ENCODE assay signal across 35 cellular contexts in genomic region chr17:6545291-6545690, GRCh38.
"Had no signal": no experiment of that assay in that cellular context is flagged by ENCODE, and none has a peak within 500 bp of the region (broad histone marks: within the 10 kb centered on the region; RNA-seq: fewer than 3 reads in every experiment).

No MANE protein-coding gene starts in this region.

- H3K9me3 Mint-ChIP-seq: activated CD4-positive, alpha-beta memory T cell treated with anti-CD3 and anti-CD28 coated beads for 36 hours; activated CD4-positive, alpha-beta T cell treated with anti-CD3 and anti-CD28 coated beads, Interleukin-2, amount 10 ng/mL, durations not matched to agents 24 days and 14 days; activated naive CD4-positive, alpha-beta T cell treated with anti-CD3 and anti-CD28 coated beads for 36 hours; activated naive CD8-positive, alpha-beta T cell treated with anti-CD3 and anti-CD28 coated beads for 36 hours; activated T-helper 1 cell treated with anti-CD3 and anti-CD28 coated beads, Interleukin-12 subunit alpha, Interleukin-12 subunit beta, Interleukin-2, Interleukin-4 antibody, amounts not matched to agents 30 ng/mL and 10 ng/mL and 1 ng/mL, durations not matched to agents 14 hours and 24 hours and 36 hours; effector memory CD8-positive, alpha-beta T cell; natural killer cell treated with Interleukin-12 subunit alpha and Interleukin-12 subunit beta and Interleukin-15 and Interleukin-18, amount 100 ng/mL, for 72 hours; stimulated activated memory B cell treated with anti-CD40 and anti-IgM and Interleukin-4, amounts not matched to agents 10 μg/mL and 1 μg/mL and 100 μg/mL, for 72 hours; stimulated activated naive CD8-positive, alpha-beta T cell treated with anti-CD3 and anti-CD28 coated beads, Interleukin-15, amount 100 ng/mL, for 72 hours had no signal

- H3K27me3 Mint-ChIP-seq: activated CD4-positive, alpha-beta memory T cell treated with anti-CD3 and anti-CD28 coated beads for 36 hours; activated CD4-positive, alpha-beta T cell treated with anti-CD3 and anti-CD28 coated beads, Interleukin-2, amount 10 ng/mL, durations not matched to agents 24 days and 14 days; stimulated activated naive CD8-positive, alpha-beta T cell treated with anti-CD3 and anti-CD28 coated beads, Interleukin-15, amount 100 ng/mL, for 72 hours had no signal

- H3K9me3 ChIP-seq: adrenal gland, ascending aorta, left ventricle myocardium inferior, mucosa of descending colon, pancreas, psoas muscle, sigmoid colon, tibial artery had no signal

- H3K36me3 ChIP-seq: adrenal gland, ascending aorta, cardiac muscle cell, left ventricle myocardium inferior, pancreas, sigmoid colon, tibial artery, WERI-Rb-1 had no signal

- H3K27me3 ChIP-seq: adrenal gland, ascending aorta, cardiac muscle cell, foreskin keratinocyte, pancreas, sigmoid colon, tibial artery had no signal

- ATAC-seq: activated CD4-positive, CD25-positive, alpha-beta regulatory T cell treated with anti-CD3 and anti-CD28 coated beads, Interleukin-2, amount 50 U/mL, for 24 hours; effector memory CD8-positive, alpha-beta T cell; foreskin keratinocyte; mucosa of descending colon; natural killer cell treated with Interleukin-12 subunit alpha and Interleukin-12 subunit beta and Interleukin-15 and Interleukin-18, amount 100 ng/mL, for 72 hours; pancreas; psoas muscle; stimulated activated memory B cell treated with anti-CD40 and anti-IgM and Interleukin-4, amounts not matched to agents 10 μg/mL and 1 μg/mL and 100 μg/mL, for 72 hours; stimulated activated naive CD8-positive, alpha-beta T cell treated with anti-CD3 and anti-CD28 coated beads, Interleukin-15, amount 100 ng/mL, for 72 hours; T-helper 17 cell had no signal

- H3K4me3 Mint-ChIP-seq: activated CD4-positive, alpha-beta memory T cell treated with anti-CD3 and anti-CD28 coated beads for 36 hours; activated CD4-positive, alpha-beta T cell treated with anti-CD3 and anti-CD28 coated beads, Interleukin-2, amount 10 ng/mL, durations not matched to agents 24 days and 14 days; activated naive CD4-positive, alpha-beta T cell treated with anti-CD3 and anti-CD28 coated beads for 36 hours; activated naive CD8-positive, alpha-beta T cell treated with anti-CD3 and anti-CD28 coated beads for 36 hours; activated T-helper 1 cell treated with anti-CD3 and anti-CD28 coated beads, Interleukin-12 subunit alpha, Interleukin-12 subunit beta, Interleukin-2, Interleukin-4 antibody, amounts not matched to agents 30 ng/mL and 10 ng/mL and 1 ng/mL, durations not matched to agents 14 hours and 24 hours and 36 hours; brain; effector memory CD8-positive, alpha-beta T cell; natural killer cell treated with Interleukin-12 subunit alpha and Interleukin-12 subunit beta and Interleukin-15 and Interleukin-18, amount 100 ng/mL, for 72 hours; stimulated activated memory B cell treated with anti-CD40 and anti-IgM and Interleukin-4, amounts not matched to agents 10 μg/mL and 1 μg/mL and 100 μg/mL, for 72 hours; stimulated activated naive CD8-positive, alpha-beta T cell treated with anti-CD3 and anti-CD28 coated beads, Interleukin-15, amount 100 ng/mL, for 72 hours; T-helper 17 cell had no signal

- H3K27ac Mint-ChIP-seq: activated CD4-positive, alpha-beta memory T cell treated with anti-CD3 and anti-CD28 coated beads for 36 hours; activated CD4-positive, alpha-beta T cell treated with anti-CD3 and anti-CD28 coated beads, Interleukin-2, amount 10 ng/mL, durations not matched to agents 24 days and 14 days; activated naive CD4-positive, alpha-beta T cell treated with anti-CD3 and anti-CD28 coated beads for 36 hours; activated naive CD8-positive, alpha-beta T cell treated with anti-CD3 and anti-CD28 coated beads for 36 hours; activated T-helper 1 cell treated with anti-CD3 and anti-CD28 coated beads, Interleukin-12 subunit alpha, Interleukin-12 subunit beta, Interleukin-2, Interleukin-4 antibody, amounts not matched to agents 30 ng/mL and 10 ng/mL and 1 ng/mL, durations not matched to agents 14 hours and 24 hours and 36 hours; effector memory CD8-positive, alpha-beta T cell; natural killer cell treated with Interleukin-12 subunit alpha and Interleukin-12 subunit beta and Interleukin-15 and Interleukin-18, amount 100 ng/mL, for 72 hours; stimulated activated memory B cell treated with anti-CD40 and anti-IgM and Interleukin-4, amounts not matched to agents 10 μg/mL and 1 μg/mL and 100 μg/mL, for 72 hours; T-helper 17 cell had no signal

- H3K36me3 Mint-ChIP-seq: activated CD4-positive, alpha-beta memory T cell treated with anti-CD3 and anti-CD28 coated beads for 36 hours; activated naive CD8-positive, alpha-beta T cell treated with anti-CD3 and anti-CD28 coated beads for 36 hours; natural killer cell treated with Interleukin-12 subunit alpha and Interleukin-12 subunit beta and Interleukin-15 and Interleukin-18, amount 100 ng/mL, for 72 hours; stimulated activated memory B cell treated with anti-CD40 and anti-IgM and Interleukin-4, amounts not matched to agents 10 μg/mL and 1 μg/mL and 100 μg/mL, for 72 hours had no signal

- DNase-seq: activated CD4-positive, alpha-beta memory T cell treated with anti-CD3 and anti-CD28 coated beads for 36 hours; activated CD4-positive, alpha-beta T cell treated with anti-CD3 and anti-CD28 coated beads, Interleukin-2, amount 10 ng/mL, durations not matched to agents 24 days and 14 days; activated CD8-positive, alpha-beta memory T cell treated with anti-CD3 and anti-CD28 coated beads, Interleukin-2, amount 50 U/mL, for 4 hours; activated effector memory CD4-positive, alpha-beta T cell treated with anti-CD3 and anti-CD28 coated beads, Interleukin-2, amount 50 U/mL, for 16 hours; activated naive CD4-positive, alpha-beta T cell treated with anti-CD3 and anti-CD28 coated beads for 36 hours; activated naive CD8-positive, alpha-beta T cell treated with anti-CD3 and anti-CD28 coated beads for 36 hours; activated T-cell treated with anti-CD3 and anti-CD28 coated beads, Interleukin-2, amount 50 U/mL, for 1 hour; adrenal gland; cerebellar nuclear complex; effector memory CD8-positive, alpha-beta T cell; foreskin keratinocyte; left ventricle myocardium inferior; mesendoderm; mucosa of descending colon; pancreas; sigmoid colon; small intestine; stimulated activated CD4-positive, alpha-beta T cell treated with anti-CD3 and anti-CD28 coated beads, Interleukin-1b, Interleukin-23, amount 100 ng/mL, for 48 hours; stimulated activated CD4-positive, alpha-beta T cell treated with anti-CD3 and anti-CD28 coated beads, Interleukin-4, amount 100 ng/mL, for 4 hours; stimulated activated CD8-positive, alpha-beta memory T cell treated with anti-CD3 and anti-CD28 coated beads, Interleukin-4, amount 100 ng/mL, for 48 hours; stimulated activated naive CD8-positive, alpha-beta T cell treated with anti-CD3 and anti-CD28 coated beads, Interleukin-15, amount 100 ng/mL, for 72 hours; T-helper 17 cell; T1000; tibial artery; WERI-Rb-1 had no signal

- H3K27ac ChIP-seq: adrenal gland, ascending aorta, cardiac muscle cell, coronary artery, foreskin keratinocyte, left ventricle myocardium inferior, pancreas, psoas muscle, tibial artery, WERI-Rb-1 had no signal

- H3K4me1 ChIP-seq: adrenal gland, ascending aorta, pancreas, psoas muscle had no signal

- H3K4me3 ChIP-seq: adrenal gland, ascending aorta, cardiac muscle cell, coronary artery, left ventricle myocardium inferior, lung, mucosa of descending colon, pancreas, psoas muscle, sigmoid colon, tibial artery had no signal
